26 cellular contexts compared by ENCODE assay signal in the genomic region with DNA sequence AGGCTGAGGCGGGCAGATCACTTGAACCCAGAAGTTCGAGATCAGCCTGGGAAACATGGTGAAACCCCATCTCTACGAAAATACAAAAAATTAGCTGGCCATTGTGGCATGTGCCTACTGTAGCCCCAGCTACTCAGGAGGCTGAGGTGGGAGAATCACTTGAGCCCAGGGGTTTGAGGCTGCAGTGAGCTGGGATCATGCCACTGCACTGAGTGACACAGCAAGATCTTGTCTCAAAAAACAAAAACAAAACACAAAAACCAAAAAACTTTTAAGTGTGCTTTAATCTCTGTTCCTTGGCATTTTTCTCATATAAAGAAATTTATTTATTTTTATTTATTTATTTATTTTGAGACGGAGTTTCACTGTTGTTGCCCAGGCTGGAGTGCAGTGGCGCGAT.
"Had no signal": no experiment of that assay in that cellular context is flagged by ENCODE, and none has a peak within 500 bp of the region (broad histone marks: within the 10 kb centered on the region; RNA-seq: fewer than 3 reads in every experiment).

No MANE protein-coding gene starts in this region.

- H3K36me3 ChIP-seq: stomach, suprapubic skin, thoracic aorta, thyroid gland, tibial artery, tibial nerve, transverse colon, upper lobe of left lung, upper lobe of right lung, uterus, vagina had no signal

- ATAC-seq: stimulated activated effector memory CD8-positive, alpha-beta T cell treated with anti-CD3 and anti-CD28 coated beads, Interleukin-12 subunit alpha, Interleukin-12 subunit beta, amount 100 ng/mL, for 72 hours; stimulated activated memory B cell treated with anti-CD40 and anti-IgM and Interleukin-4, amounts not matched to agents 10 μg/mL and 1 μg/mL and 100 μg/mL, for 72 hours; stimulated activated naive B cell treated with anti-CD40 and anti-IgM and Interleukin-4, amounts not matched to agents 10 μg/mL and 1 μg/mL and 100 μg/mL, for 72 hours; stimulated activated naive CD8-positive, alpha-beta T cell treated with anti-CD3 and anti-CD28 coated beads, Interleukin-15, amount 100 ng/mL, for 72 hours; stimulated activated naive CD8-positive, alpha-beta T cell treated with anti-CD3 and anti-CD28 coated beads, Interleukin-15, Interleukin-2, amounts not matched to agents 100 U/mL and 50 U/mL, for 24 hours; upper lobe of right lung had no signal

- H3K27me3 ChIP-seq: testis, thyroid gland, tibial artery, tibial nerve, transverse colon, upper lobe of left lung, upper lobe of right lung, uterus, vagina had no signal

- FAIRE-seq: urothelium cell line had no signal

- H3K4me3 ChIP-seq: stomach, suprapubic skin, testis, thoracic aorta, thyroid gland, tibial artery, tibial nerve, transverse colon, upper lobe of left lung, upper lobe of right lung, uterus, vagina had no signal

- H3K4me1 ChIP-seq: stomach, suprapubic skin, tibial nerve, upper lobe of left lung, upper lobe of right lung, uterus, vagina had no signal

- H3K9me3 ChIP-seq: stomach, suprapubic skin, testis, thoracic aorta, thyroid gland, tibial artery, tibial nerve, transverse colon, upper lobe of left lung, upper lobe of right lung, uterus, vagina had no signal

- DNase-seq: stimulated activated CD4-positive, alpha-beta T cell treated with anti-CD3 and anti-CD28 coated beads, Interleukin-2, amount 100 ng/mL, for 48 hours; stimulated activated CD4-positive, alpha-beta T cell treated with anti-CD3 and anti-CD28 coated beads, Interleukin-4, amount 100 ng/mL, for 1 hour; stimulated activated CD4-positive, alpha-beta T cell treated with anti-CD3 and anti-CD28 coated beads, Interleukin-4, amount 100 ng/mL, for 24 hours; stimulated activated CD4-positive, alpha-beta T cell treated with anti-CD3 and anti-CD28 coated beads, Interleukin-4, amount 100 ng/mL, for 4 hours; stimulated activated CD8-positive, alpha-beta memory T cell treated with anti-CD3 and anti-CD28 coated beads, Interleukin-4, amount 100 ng/mL, for 48 hours; stimulated activated naive B cell treated with anti-CD40 and anti-IgM and Interleukin-4, amounts not matched to agents 10 μg/mL and 1 μg/mL and 100 μg/mL, for 72 hours; stimulated activated naive CD4-positive, alpha-beta T cell; stimulated activated naive CD4-positive, alpha-beta T cell treated with Interleukin-2 at 50 U/mL for 16 hours; stimulated activated naive CD8-positive, alpha-beta T cell treated with anti-CD3 and anti-CD28 coated beads, Interleukin-15, amount 100 ng/mL, for 72 hours; stimulated activated naive CD8-positive, alpha-beta T cell treated with anti-CD3 and anti-CD28 coated beads, Interleukin-15, Interleukin-2, amounts not matched to agents 100 U/mL and 50 U/mL, for 24 hours; stomach; testis; thyroid gland; tibial artery; transverse colon; trophoblast cell; upper lobe of left lung; upper lobe of right lung; uterus had no signal

- H3K27ac ChIP-seq: stomach, suprapubic skin, testis, thoracic aorta, thyroid gland, tibial artery, tibial nerve, upper lobe of left lung, upper lobe of right lung, uterus, vagina had no signal
